13 cellular contexts compared by ENCODE assay signal in the genomic region with DNA sequence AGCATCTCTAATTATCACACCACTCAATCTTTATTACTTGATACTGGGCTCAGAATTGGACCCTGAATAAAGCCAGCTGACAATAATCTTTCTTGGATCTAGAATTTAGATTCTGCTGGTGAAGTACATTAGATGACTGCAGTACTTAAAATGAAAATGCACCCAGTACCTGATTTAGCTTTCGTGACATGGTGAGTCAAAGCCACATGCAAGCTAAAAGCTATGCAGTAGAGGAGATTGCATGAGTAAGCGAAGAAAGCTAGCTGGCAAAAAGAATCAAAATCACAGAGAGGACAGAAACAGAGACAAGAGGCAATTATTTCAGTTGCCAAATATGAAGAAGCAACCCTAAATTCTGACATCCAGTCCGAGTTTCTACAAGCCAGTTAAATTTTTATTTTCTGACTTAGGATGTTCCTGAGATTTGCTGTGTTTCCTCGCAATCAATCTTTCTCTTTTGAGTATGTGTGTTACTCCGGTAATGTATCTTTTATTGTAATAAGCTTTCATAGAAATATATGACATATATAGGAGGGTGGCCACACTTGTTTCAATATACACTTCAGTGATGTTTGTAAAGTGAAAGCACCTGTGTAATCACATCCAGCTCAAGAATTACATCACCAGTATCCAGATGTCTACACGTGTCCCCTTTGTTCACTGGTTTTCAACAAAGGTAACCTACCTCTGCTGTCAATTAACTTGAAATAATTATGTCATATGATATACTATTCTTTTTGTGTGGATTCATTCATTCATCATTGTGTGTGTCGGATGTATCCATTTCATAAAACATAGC.
A peak's percentile ranks its signal among the peaks of the same experiment; 100 is the strongest.
DNase-seq lines count a peak whose midpoint lies in the region; ATAC-seq, FAIRE-seq and TF ChIP-seq lines count a peak whose summit lies in the region.
"Had no signal": no experiment of that assay in that cellular context is flagged by ENCODE, and none has a peak within 500 bp of the region (broad histone marks: within the 10 kb centered on the region; RNA-seq: fewer than 3 reads in every experiment).

No MANE protein-coding gene starts in this region.

- no TSS peak for BruUV-seq in Panc1 (replicated peaks; lab: Mats Ljungman, UMichigan)

- in situ Hi-C loops in Panc1 (cut with HindIII; ENCODE audit: low pct_unique_long_range_greater_than_20kb, low sequenced_read_pairs) = no loop called here

- CTCF ChIA-PET in A549 (lab: Yijun Ruan, JAX) (no interaction called here), Panc1 (lab: Charles Lee) (no interaction called here)

- POLR2A ChIA-PET in A549 (lab: Yijun Ruan, JAX) = no interaction called here
- POLR2A ChIA-PET in Panc1 (lab: Charles Lee) = no interaction called here

- TF ChIP-seq EP300 in A549 (IDR thresholded peaks at IDR 0.05) = no peak

- no peak overlapping the region for H3K4me3 ChIP-seq in A549
- peak overlapping the region in 1 of 2 experiments; percentile 35; a peak in 2 of 4 replicates for H3K4me3 ChIP-seq in Panc1 (ENCODE audit: low read depth in 2 of 2, low read length in 2 of 2)
- H3K4me3 ChIP-seq: spleen had no signal

- H3K36me3 ChIP-seq in Panc1 (ENCODE audit: control insufficient read depth, insufficient read depth, low read length) = no peaks in the 10 kb centered on the region
- H3K36me3 ChIP-seq: BE2C, spleen had no signal

- H3K27ac ChIP-seq in A549 (no peak overlapping the region), Panc1 (ENCODE audit: low read length) (peak overlapping the region; percentile 80)
- H3K27ac ChIP-seq: spleen had no signal

- TF ChIP-seq CTCF in A549 (IDR thresholded peaks at IDR 0.05) = no peak
- no peak for TF ChIP-seq CTCF in Panc1 (IDR thresholded peaks at IDR 0.05)

- H3K4me2 ChIP-seq in A549 = peak overlapping the region; percentile 38

- H3K4me1 ChIP-seq in A549 (peaks cover 5% of the 10 kb centered on the region; the same call in 1 of the 3 replicates), Panc1 (ENCODE audit: control insufficient read depth, insufficient read depth, low read length) (peaks cover 22% of the 10 kb centered on the region; the same call in 1 of the 2 replicates)
- H3K4me1 ChIP-seq: spleen had no signal

- DNase-seq in A549 (ENCODE audit: low read depth in 1 of 2, low spot score in 1 of 2) (no peak), HPDE6-E6E7 (ENCODE audit: extremely low spot score) (peak; percentile 14), Panc1 (ENCODE audit: low read depth, low spot score) (peak; percentile 73), fibroblast of gingiva (ENCODE audit: low read depth) (peak; percentile 44), Kasumi-1 (lab: John Stamatoyannopoulos, UW) (no peak), GM19238 (ENCODE audit: insufficient read length, low spot score) (no peak), T1000 (lab: John Stamatoyannopoulos, UW) (no peak), DMS79 treated with DMSO at 0.1 percent for 48 hours (lab: John Stamatoyannopoulos, UW) (no peak)
- DNase-seq: activated CD4-positive, alpha-beta T cell treated with anti-CD3 and anti-CD28 coated beads, Interleukin-2, amount 10 ng/mL, durations not matched to agents 24 days and 14 days; BE2C; spleen had no signal

- H3K27me3 ChIP-seq in Panc1 (ENCODE audit: control insufficient read depth, insufficient read depth, low read length) = no peaks in the 10 kb centered on the region
- H3K27me3 ChIP-seq: BE2C, spleen had no signal

- FAIRE-seq in A549 (lab: Jason Lieb, UNC) = no peak
- FAIRE-seq: endothelial cell of umbilical vein had no signal

- H3K9me3 ChIP-seq in A549 = no peaks in the 10 kb centered on the region
- no peaks in the 10 kb centered on the region for H3K9me3 ChIP-seq in Panc1 (ENCODE audit: control insufficient read depth, insufficient read depth, low read depth, low read length)
- H3K9me3 ChIP-seq: BE2C, spleen had no signal

- WGBS in A549 (ENCODE audit: missing lambda C conversion rate) = 22% methylated on average over 7 of the region's 7 CpGs

- TF ChIP-seq POLR2A in A549 (IDR thresholded peaks at IDR 0.05; ENCODE audit: low read length) = no peak

- intact Hi-C loops in Panc1 (cut with micrococcal nuclease; ENCODE audit: unreplicated experiment) = no loop called here

- ATAC-seq in A549 = no peak; a peak in 1 of 6 replicates
- peak; percentile 87 for ATAC-seq in Panc1
- ATAC-seq: stimulated activated memory B cell treated with anti-CD40 and anti-IgM and Interleukin-4, amounts not matched to agents 10 μg/mL and 1 μg/mL and 100 μg/mL, for 72 hours had no signal

- no peak for TF ChIP-seq RAD21 in A549 (conservative IDR thresholded peaks at IDR 0.05 in 1 of 2, IDR thresholded peaks at IDR 0.05 in 1 of 2)

TF ChIP-seq in A549, 52 proteins besides CTCF, POLR2A, EP300 and RAD21:
- TF ChIP-seq RARB (CRISPR knock-in tag; IDR thresholded peaks at IDR 0.05) (no peak), TP53 (CRISPR knock-in tag; IDR thresholded peaks at IDR 0.05) (no peak), NR3C1 (IDR thresholded peaks at IDR 0.05) (no peak), HDAC2 (IDR thresholded peaks at IDR 0.05) (no peak), SREBF2 (IDR thresholded peaks at IDR 0.05) (no peak), USF2 (IDR thresholded peaks at IDR 0.05) (no peak), PBX3 (IDR thresholded peaks at IDR 0.05) (no peak), EHF (CRISPR knock-in tag; IDR thresholded peaks at IDR 0.05) (no peak), NFE2L2 (conservative IDR thresholded peaks at IDR 0.05; ENCODE audit: low read length) (no peak), ZNF302 (CRISPR knock-in tag; IDR thresholded peaks at IDR 0.05) (no peak), FOXS1 (CRISPR knock-in tag; IDR thresholded peaks at IDR 0.05) (no peak), CEBPB (IDR thresholded peaks at IDR 0.05) (no peak), MAX (IDR thresholded peaks at IDR 0.05) (no peak), HEYL (CRISPR knock-in tag; IDR thresholded peaks at IDR 0.05) (no peak), RNF2 (IDR thresholded peaks at IDR 0.05; ENCODE audit: borderline replicate concordance, low read depth) (no peak), RCOR1 (IDR thresholded peaks at IDR 0.05; ENCODE audit: low read depth, low read length) (no peak), NPAS2 (CRISPR knock-in tag; IDR thresholded peaks at IDR 0.05; ENCODE audit: borderline replicate concordance) (no peak)

Comparison
In these comparisons a context has a peak if more than half of its experiments do, and no peak if none do; other contexts are left out.
1. DNase-seq: peak in HPDE6-E6E7 (single experiment), Panc1 (single experiment) and fibroblast of gingiva (single experiment); none in A549 (0 of 2), Kasumi-1 (0 of 2), GM19238 (single experiment), T1000 (single experiment) and DMS79 treated with DMSO at 0.1 percent for 48 hours (single experiment).